8 cellular contexts compared by ENCODE assay signal in the genomic region with DNA sequence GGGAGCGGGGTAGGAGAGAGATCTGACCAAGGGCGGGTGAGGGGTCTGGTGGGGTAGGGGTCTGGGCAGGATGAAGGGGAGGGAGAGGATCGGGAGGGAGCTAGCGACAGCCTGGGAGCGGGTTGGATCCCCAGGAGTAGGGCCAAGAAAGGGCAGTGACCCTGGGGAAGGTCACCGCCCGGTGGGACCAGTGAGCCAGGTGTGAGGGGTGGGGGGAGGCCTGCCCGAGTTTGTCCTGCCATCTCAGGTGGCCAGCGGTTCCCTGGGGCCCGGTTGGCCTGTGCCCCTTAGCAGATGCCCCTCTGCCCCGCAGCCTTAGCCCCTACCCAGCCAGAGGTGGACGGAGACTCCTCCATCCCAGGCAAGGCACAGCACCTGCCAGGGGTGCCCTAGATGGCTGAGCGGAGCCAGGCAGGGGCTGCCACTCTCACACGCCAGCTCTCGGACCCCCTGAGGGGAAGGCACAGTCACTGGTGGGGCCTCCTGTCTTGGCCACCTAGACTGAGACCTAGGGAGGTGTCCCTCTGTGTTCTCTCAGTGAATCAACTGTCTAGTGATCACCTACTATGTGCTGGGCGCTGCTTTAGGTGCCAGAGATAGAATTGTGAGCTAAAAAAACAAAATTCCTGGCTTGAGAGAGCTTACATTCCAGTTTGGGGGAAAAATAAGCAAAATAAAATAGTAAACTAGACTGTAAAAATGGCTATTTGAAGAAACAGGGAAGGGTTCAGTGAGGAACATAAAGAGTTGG. TPM values are rescaled to one million over a fixed set of nuclear protein-coding genes. Genes with fewer than 3 reads are reported as not detected.
DNase-seq lines count a peak whose midpoint lies in the region; ATAC-seq and TF ChIP-seq lines count a peak whose summit lies in the region.

No MANE protein-coding gene starts in this region.

- no peak overlapping the region for H2AFZ ChIP-seq in Karpas-422 (ENCODE audit: low read length)

- no peaks in the 10 kb centered on the region for H3K36me3 ChIP-seq in iPS-20b (ENCODE audit: insufficient read depth, low read depth, low read length)
- no peaks in the 10 kb centered on the region for H3K36me3 ChIP-seq in Karpas-422 (ENCODE audit: insufficient read depth, low read length)

- H3K27me3 ChIP-seq in iPS-20b (ENCODE audit: insufficient read depth, low read length) (peaks cover 32% of the 10 kb centered on the region), Karpas-422 (ENCODE audit: low read length) (no peaks in the 10 kb centered on the region; the same call in 1 of the 2 replicates)

- 42 to 43% methylated on average over 14 to 16 of the region's 16 CpGs for WGBS in lower leg skin, 2 donors

- no peak for TF ChIP-seq POLR2A in lower leg skin (IDR thresholded peaks at IDR 0.05)

- no peak for ATAC-seq in activated naive CD8-positive, alpha-beta T cell treated with anti-CD3 and anti-CD28 coated beads, Interleukin-2, amount 50 U/mL, for 24 hours
- no peak for ATAC-seq in stimulated activated effector memory CD8-positive, alpha-beta T cell treated with anti-CD3 and anti-CD28 coated beads, Interleukin-12 subunit alpha, Interleukin-12 subunit beta, amount 100 ng/mL, for 72 hours

- H3K79me2 ChIP-seq in Karpas-422 (ENCODE audit: low read length) = no peaks in the 10 kb centered on the region

- peak overlapping the region; percentile 30 for H3K4me3 Mint-ChIP-seq in activated naive CD8-positive, alpha-beta T cell treated with anti-CD3 and anti-CD28 coated beads, Interleukin-2, amount 50 U/mL, for 24 hours
- H3K4me3 Mint-ChIP-seq in stimulated activated effector memory CD8-positive, alpha-beta T cell treated with anti-CD3 and anti-CD28 coated beads, Interleukin-12 subunit alpha, Interleukin-12 subunit beta, amount 100 ng/mL, for 72 hours = peak overlapping the region; percentile 51

- intact Hi-C loops in lower leg skin (cut with DNase I; ENCODE audit: low total_unique reads) = no loop called here

- H3K9me3 ChIP-seq in iPS-20b (ENCODE audit: insufficient read depth, low read depth, low read length) (no peaks in the 10 kb centered on the region), Karpas-422 (ENCODE audit: low read length) (no peaks in the 10 kb centered on the region)

- no peaks in the 10 kb centered on the region for H4K20me1 ChIP-seq in Karpas-422 (ENCODE audit: insufficient read depth, low read depth, low read length)

- H3K9me3 Mint-ChIP-seq in activated naive CD8-positive, alpha-beta T cell treated with anti-CD3 and anti-CD28 coated beads, Interleukin-2, amount 50 U/mL, for 24 hours = no peaks in the 10 kb centered on the region
- H3K9me3 Mint-ChIP-seq in stimulated activated effector memory CD8-positive, alpha-beta T cell treated with anti-CD3 and anti-CD28 coated beads, Interleukin-12 subunit alpha, Interleukin-12 subunit beta, amount 100 ng/mL, for 72 hours = no peaks in the 10 kb centered on the region

- H3K9me2 ChIP-seq in Karpas-422 (replicated peaks; ENCODE audit: insufficient read depth, low read length) = no peaks in the 10 kb centered on the region

- H3K4me1 ChIP-seq in iPS-20b (ENCODE audit: insufficient read depth, low read length) (peaks cover 7% of the 10 kb centered on the region; the same call in 1 of the 2 replicates), Karpas-422 (ENCODE audit: low read length) (peaks cover under 1% of the 10 kb centered on the region)

- peaks cover 22% of the 10 kb centered on the region for H3K27me3 Mint-ChIP-seq in activated naive CD8-positive, alpha-beta T cell treated with anti-CD3 and anti-CD28 coated beads, Interleukin-2, amount 50 U/mL, for 24 hours

- DNase-seq in NCI-H82 (lab: John Stamatoyannopoulos, UW) (peak; percentile 38), NCI-H82 treated with DMSO at 0.1 percent for 48 hours (lab: John Stamatoyannopoulos, UW; ENCODE audit: unreplicated experiment) (no peak), lower leg skin (ENCODE audit: low spot score in 2 of 2) (no peak), GM19240 (ENCODE audit: insufficient read length, low spot score) (no peak), Karpas-422 (no peak)
- no peak for DNase-seq in activated naive CD8-positive, alpha-beta T cell treated with anti-CD3 and anti-CD28 coated beads, Interleukin-2, amount 50 U/mL, for 24 hours
- DNase-seq in stimulated activated effector memory CD8-positive, alpha-beta T cell treated with anti-CD3 and anti-CD28 coated beads, Interleukin-12 subunit alpha, Interleukin-12 subunit beta, amount 100 ng/mL, for 72 hours (ENCODE audit: low spot score in 2 of 2) = no peak

- H3K4me3 ChIP-seq in iPS-20b (ENCODE audit: low read length) (peak overlapping the region; percentile 59; the same call in 1 of the 2 replicates), lower leg skin (ENCODE audit: low read depth, poor library complexity, severe bottlenecking) (no peak overlapping the region), Karpas-422 (ENCODE audit: low read length) (no peak overlapping the region)

- H3K9ac ChIP-seq in iPS-20b (ENCODE audit: low read depth, low read length) = no peak overlapping the region; the same call in 1 of the 2 replicates
- no peak overlapping the region for H3K9ac ChIP-seq in Karpas-422 (ENCODE audit: low read length)

- no peak overlapping the region for H3K4me2 ChIP-seq in Karpas-422 (ENCODE audit: low read depth, low read length, poor library complexity, severe bottlenecking)

- no peak for TF ChIP-seq CTCF in lower leg skin (IDR thresholded peaks at IDR 0.05)

- H3K27ac Mint-ChIP-seq in activated naive CD8-positive, alpha-beta T cell treated with anti-CD3 and anti-CD28 coated beads, Interleukin-2, amount 50 U/mL, for 24 hours = no peak overlapping the region
- peak overlapping the region; percentile 23 for H3K27ac Mint-ChIP-seq in stimulated activated effector memory CD8-positive, alpha-beta T cell treated with anti-CD3 and anti-CD28 coated beads, Interleukin-12 subunit alpha, Interleukin-12 subunit beta, amount 100 ng/mL, for 72 hours

- H3K27ac ChIP-seq in iPS-20b (ENCODE audit: low read length) = no peak overlapping the region
- no peak overlapping the region for H3K27ac ChIP-seq in Karpas-422 (ENCODE audit: low read length)

- no peaks in the 10 kb centered on the region for H3K36me3 Mint-ChIP-seq in activated naive CD8-positive, alpha-beta T cell treated with anti-CD3 and anti-CD28 coated beads, Interleukin-2, amount 50 U/mL, for 24 hours (ENCODE audit: low read depth)
- H3K36me3 Mint-ChIP-seq in stimulated activated effector memory CD8-positive, alpha-beta T cell treated with anti-CD3 and anti-CD28 coated beads, Interleukin-12 subunit alpha, Interleukin-12 subunit beta, amount 100 ng/mL, for 72 hours = no peaks in the 10 kb centered on the region

- peaks cover 13% of the 10 kb centered on the region for H3K4me1 Mint-ChIP-seq in activated naive CD8-positive, alpha-beta T cell treated with anti-CD3 and anti-CD28 coated beads, Interleukin-2, amount 50 U/mL, for 24 hours
- peaks cover 26% of the 10 kb centered on the region for H3K4me1 Mint-ChIP-seq in stimulated activated effector memory CD8-positive, alpha-beta T cell treated with anti-CD3 and anti-CD28 coated beads, Interleukin-12 subunit alpha, Interleukin-12 subunit beta, amount 100 ng/mL, for 72 hours

RNA-seq across cellular contexts. Expression of gene TTC7B, which starts 0.6 kb away (rescaled TPM):
- 10 to 100 TPM; 10.3 to 28.7 (median 20.2) TPM for total RNA-seq in lower leg skin
- total RNA-seq in Karpas-422 (2014; rRNA removed; shearing (Covaris generic); ENCODE audit: low replicate concordance) = under 0.01 TPM in 1 of 2 replicates, not detected in the other

Comparison
In these comparisons a context has a peak if more than half of its experiments do, and no peak if none do; other contexts are left out.
1. RNA of gene TTC7B, which starts 0.6 kb away (total RNA-seq): 10.3 to 28.7 TPM in lower leg skin; under 0.01 TPM in Karpas-422; every median in the first group is over 10 times any median in the second.